8 cellular contexts compared by ENCODE assay signal in the genomic region with DNA sequence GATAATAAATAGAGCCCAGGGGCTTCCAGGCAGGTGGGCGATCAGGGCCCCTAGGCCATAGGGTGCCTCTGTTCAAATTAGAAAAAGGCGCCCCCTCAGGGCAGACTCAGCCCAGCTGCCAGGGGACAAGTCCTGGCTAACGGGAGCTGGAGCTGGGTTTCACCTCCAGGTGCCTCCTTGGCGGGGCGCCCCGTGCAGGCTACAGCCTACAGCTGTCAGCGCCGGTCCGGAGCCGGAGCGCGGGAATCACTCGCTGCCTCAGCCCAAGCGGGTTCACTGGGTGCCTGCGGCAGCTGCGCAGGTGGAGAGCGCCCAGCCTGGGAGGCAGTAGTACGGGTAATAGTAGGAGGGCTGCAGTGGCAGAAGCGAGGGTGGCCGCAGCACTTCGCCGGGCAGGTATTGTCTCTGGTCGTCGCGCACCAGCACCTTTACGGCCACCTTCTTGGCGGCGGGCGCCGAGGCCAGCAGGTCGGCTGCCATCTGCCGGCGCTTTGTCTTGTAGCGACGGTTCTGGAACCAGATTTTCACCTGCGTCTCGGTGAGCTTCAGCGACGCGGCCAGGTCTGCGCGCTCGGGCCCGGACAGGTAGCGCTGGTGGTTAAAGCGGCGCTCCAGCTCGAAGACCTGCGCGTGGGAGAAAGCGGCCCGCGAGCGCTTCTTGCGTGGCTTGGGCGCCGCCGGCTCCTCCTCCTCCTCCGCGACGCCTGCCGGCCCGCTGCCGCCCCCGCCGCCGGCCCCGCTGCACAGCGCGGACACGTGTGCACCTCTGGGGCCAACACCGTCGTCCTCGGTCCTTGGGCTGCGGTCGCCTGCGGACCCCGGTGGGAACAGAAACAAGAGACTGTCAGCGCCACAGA. TPM values are rescaled to one million over a fixed set of nuclear protein-coding genes. Genes with fewer than 3 reads are reported as not detected.
A peak's percentile ranks its signal among the peaks of the same experiment; 100 is the strongest.
DNase-seq lines count a peak whose midpoint lies in the region; ATAC-seq and TF ChIP-seq lines count a peak whose summit lies in the region.

No MANE protein-coding gene starts in this region.

- peaks cover 98% of the 10 kb centered on the region for H3K27me3 ChIP-seq in HUES6 (ENCODE audit: control insufficient read depth, insufficient read depth, low read length)

- H3K4me1 Mint-ChIP-seq in naive thymus-derived CD8-positive, alpha-beta T cell, result peaks cover 17 to 71% (median 55%) of the 10 kb centered on the region in 4 donors

- H3K27me3 Mint-ChIP-seq in naive thymus-derived CD8-positive, alpha-beta T cell, result peaks cover 51 to 92% (median 66%) of the 10 kb centered on the region in 5 donors

- DNase-seq in coronary artery (ENCODE audit: low spot score), result no peak
- DNase-seq in naive thymus-derived CD8-positive, alpha-beta T cell, result no peak
- no peak for DNase-seq in NK-92 (lab: John Stamatoyannopoulos, UW; ENCODE audit: unreplicated experiment)
- DNase-seq in stimulated activated CD4-positive, alpha-beta T cell treated with anti-CD3 and anti-CD28 coated beads, Interleukin-15, amount 100 ng/mL, for 24 hours, result no peak
- DNase-seq in A172 (ENCODE audit: low spot score), result no peak

- H3K4me3 Mint-ChIP-seq in naive thymus-derived CD8-positive, alpha-beta T cell, result peak overlapping the region; percentile 12 to 86 (median 68)

- H3K9me3 ChIP-seq in HUES6 (ENCODE audit: control insufficient read depth, insufficient read depth, low read depth, low read length), result no peaks in the 10 kb centered on the region

- POLR2A ChIA-PET in naive thymus-derived CD8-positive, alpha-beta T cell (lab: Charles Lee), result interaction anchor here (0.7 kb wide), 1 partner anchor 17 kb away, joined by 3 read pairs; no protein-coding TSS in a partner anchor

- H3K36me3 Mint-ChIP-seq in naive thymus-derived CD8-positive, alpha-beta T cell, result peaks cover 4 to 27% (median 20%) of the 10 kb centered on the region in 3 donors

- ATAC-seq in naive thymus-derived CD8-positive, alpha-beta T cell, result peak; percentile 29 to 36
- no peak for ATAC-seq in HG03039 (IDR thresholded peaks at IDR 0.05; ENCODE audit: unreplicated experiment)

- no peak overlapping the region for H3K9ac ChIP-seq in HUES6 (ENCODE audit: low read length)

- no peak overlapping the region for H3K27ac Mint-ChIP-seq in naive thymus-derived CD8-positive, alpha-beta T cell

- H3K27ac ChIP-seq in HUES6 (ENCODE audit: low read depth, low read length) (no peak overlapping the region), coronary artery (no peak overlapping the region)

- no peaks in the 10 kb centered on the region for H3K36me3 ChIP-seq in HUES6 (ENCODE audit: control insufficient read depth, insufficient read depth, low read length)

- H3K4me1 ChIP-seq in HUES6 (ENCODE audit: control insufficient read depth, insufficient read depth, low read length), result peaks cover 55% of the 10 kb centered on the region

- TF ChIP-seq CTCF in GM12874 (IDR thresholded peaks at IDR 0.05; ENCODE audit: insufficient read depth, low read depth, low read length) (peak; percentile 52), coronary artery (IDR thresholded peaks at IDR 0.05) (no peak)

- H3K9me3 Mint-ChIP-seq in naive thymus-derived CD8-positive, alpha-beta T cell, result peaks cover under 1 to 29% (median 17%) of the 10 kb centered on the region in 9 donors

- H3K4me3 ChIP-seq in HUES6 (ENCODE audit: low read depth, low read length) (peak overlapping the region; percentile 50), coronary artery (peak overlapping the region; percentile 24)

RNA-seq across cellular contexts. Expression of gene NKX3-2, which starts 2.4 kb away (rescaled TPM):
- not detected for total RNA-seq in naive thymus-derived CD8-positive, alpha-beta T cell
- not detected for polyA plus RNA-seq in naive thymus-derived CD8-positive, alpha-beta T cell
- total RNA-seq in A172 (2014; rRNA removed; shearing (Covaris generic)), result 0.03 and 0.55 TPM in 2 replicates

RNA-seq across cellular contexts. Expression of gene RAB28, which starts 57.8 kb away (rescaled TPM):
- total RNA-seq in naive thymus-derived CD8-positive, alpha-beta T cell, result 10 to 100 TPM; 13.8 to 14.5 TPM
- polyA plus RNA-seq in naive thymus-derived CD8-positive, alpha-beta T cell, result 10 to 100 TPM; 12.9 to 13.9 (median 13.6) TPM
- 26.5 and 34.8 TPM in 2 replicates for total RNA-seq in A172 (2014; rRNA removed; shearing (Covaris generic))
